26 cellular contexts compared by ENCODE assay signal in the genomic region with DNA sequence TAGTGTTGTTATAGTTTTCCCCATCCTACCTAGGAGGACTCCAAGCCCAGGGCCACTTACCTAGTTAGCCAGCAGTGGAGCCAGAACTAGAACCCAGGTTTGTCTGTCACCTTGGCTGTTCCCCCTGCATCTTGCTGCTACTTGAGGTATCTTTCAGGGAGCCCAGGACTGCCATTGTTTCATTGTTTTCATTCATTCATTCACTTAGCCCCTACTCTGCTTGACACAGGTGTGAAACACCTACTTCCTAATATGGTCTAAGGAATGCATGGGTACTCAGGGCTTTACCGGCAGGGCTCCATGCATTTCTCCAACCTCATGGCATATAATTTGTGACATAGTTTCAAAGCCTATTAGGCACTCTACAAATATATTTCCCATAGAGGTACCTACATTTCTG.
DNase-seq lines count a peak whose midpoint lies in the region; ATAC-seq, FAIRE-seq and TF ChIP-seq lines count a peak whose summit lies in the region.
"Had no signal": no experiment of that assay in that cellular context is flagged by ENCODE, and none has a peak within 500 bp of the region (broad histone marks: within the 10 kb centered on the region; RNA-seq: fewer than 3 reads in every experiment).

No MANE protein-coding gene starts in this region.

- peaks cover 8% of the 10 kb centered on the region; the same call in 1 of the 2 replicates for H3K9me3 Mint-ChIP-seq in WTC11
- H3K9me3 Mint-ChIP-seq in endodermal cell: no peaks in the 10 kb centered on the region
- H3K9me3 Mint-ChIP-seq: CD4-positive, alpha-beta T cell; CD8-positive, alpha-beta memory T cell had no signal

- H3K9ac ChIP-seq in endodermal cell (ENCODE audit: extremely low read depth, low read length, poor library complexity, severe bottlenecking): no peak overlapping the region
- no peak overlapping the region for H3K9ac ChIP-seq in mesendoderm (ENCODE audit: low read length)
- H3K9ac ChIP-seq: BLaER1 treated with 17β-estradiol and CSF1 and Interleukin-3, amounts not matched to agents 10 nM and 100 nM; GM23248 had no signal

- FAIRE-seq in frontal cortex (lab: Jason Lieb, UNC): no peak
- FAIRE-seq: A549, GM12891, GM18507, H54 had no signal

- H3K27me3 Mint-ChIP-seq in WTC11 (ENCODE audit: low read depth): no peaks in the 10 kb centered on the region
- H3K27me3 Mint-ChIP-seq in endodermal cell (ENCODE audit: insufficient read depth): no peaks in the 10 kb centered on the region
- H3K27me3 Mint-ChIP-seq: CD4-positive, alpha-beta T cell; CD8-positive, alpha-beta memory T cell had no signal

- no peaks in the 10 kb centered on the region for H3K36me3 ChIP-seq in H7 (replicated peaks; ENCODE audit: control insufficient read depth, insufficient read depth, low read length)
- peaks cover 63% of the 10 kb centered on the region for H3K36me3 ChIP-seq in endodermal cell (ENCODE audit: control insufficient read depth, insufficient read depth, low read length)
- no peaks in the 10 kb centered on the region for H3K36me3 ChIP-seq in mesendoderm (ENCODE audit: control insufficient read depth, insufficient read depth, low read length)
- H3K36me3 ChIP-seq in Peyer's patch: peaks cover 0 to 42% (median 0%) of the 10 kb centered on the region in 3 donors

- CTCF ChIA-PET in WTC11 (lab: Charles Lee): no interaction called here

- H3K36me3 Mint-ChIP-seq in WTC11 (peaks cover 23% of the 10 kb centered on the region), endodermal cell (ENCODE audit: low read depth) (peaks cover 83% of the 10 kb centered on the region)
- H3K36me3 Mint-ChIP-seq: CD14-positive monocyte; CD8-positive, alpha-beta memory T cell had no signal

- H3K4me2 ChIP-seq in mesendoderm (ENCODE audit: low read length): no peak overlapping the region
- H3K4me2 ChIP-seq: A549; BLaER1 treated with 17β-estradiol and CSF1 and Interleukin-3, amounts not matched to agents 10 nM and 100 nM had no signal

- TF ChIP-seq CTCF in WTC11 (IDR thresholded peaks at IDR 0.05) (no peak), endodermal cell (conservative IDR thresholded peaks at IDR 0.05) (no peak), Peyer's patch (IDR thresholded peaks at IDR 0.05) (no peak)

- POLR2A ChIA-PET in WTC11 (lab: Charles Lee): no interaction called here

- peak overlapping the region; percentile 65 for H3K56ac ChIP-seq in mesendoderm (ENCODE audit: low read length)

- H3K4me1 ChIP-seq in endodermal cell (ENCODE audit: control insufficient read depth, insufficient read depth, low read length) (peaks cover 3% of the 10 kb centered on the region), mesendoderm (ENCODE audit: control insufficient read depth, low read depth, low read length) (peaks cover 7% of the 10 kb centered on the region), Peyer's patch (no peaks in the 10 kb centered on the region)

- H3K4ac ChIP-seq in mesendoderm (ENCODE audit: low read depth, low read length): no peak overlapping the region

- H2BK120ac ChIP-seq in mesendoderm (ENCODE audit: low read depth, low read length): no peak overlapping the region

- H3K79me1 ChIP-seq in mesendoderm (ENCODE audit: low read length): no peaks in the 10 kb centered on the region

- TF ChIP-seq POLR2A in Peyer's patch (IDR thresholded peaks at IDR 0.05): no peak

- no peaks in the 10 kb centered on the region for H3K79me2 ChIP-seq in mesendoderm (ENCODE audit: control insufficient read depth, insufficient read depth, low read length)

- no peak overlapping the region for H4K8ac ChIP-seq in mesendoderm (ENCODE audit: low read depth, low read length)

- H3K23ac ChIP-seq in mesendoderm (ENCODE audit: low read length): peak overlapping the region; percentile 53

- H3K27me3 ChIP-seq in H7 (ENCODE audit: control insufficient read depth, insufficient read depth, low read length) (no peaks in the 10 kb centered on the region), endodermal cell (ENCODE audit: control insufficient read depth, insufficient read depth, low read length, poor library complexity, severe bottlenecking) (no peaks in the 10 kb centered on the region), mesendoderm (ENCODE audit: insufficient read depth, low read length, poor library complexity) (no peaks in the 10 kb centered on the region), Peyer's patch (no peaks in the 10 kb centered on the region)
- H3K27me3 ChIP-seq: BE2C; BLaER1 treated with 17β-estradiol and CSF1 and Interleukin-3, amounts not matched to agents 10 nM and 100 nM had no signal

- H3K27ac Mint-ChIP-seq in WTC11 (peak overlapping the region; percentile 60; the same call in 1 of the 2 replicates), endodermal cell (no peak overlapping the region)
- H3K27ac Mint-ChIP-seq: CD14-positive monocyte; CD4-positive, alpha-beta T cell; CD8-positive, alpha-beta memory T cell had no signal

- no peak overlapping the region for H3K18ac ChIP-seq in mesendoderm (ENCODE audit: low read length)

- H3K27ac ChIP-seq in endodermal cell (ENCODE audit: low read depth, low read length): no peak overlapping the region
- H3K27ac ChIP-seq in mesendoderm (ENCODE audit: low read depth, low read length): no peak overlapping the region
- H3K27ac ChIP-seq in Peyer's patch: no peak overlapping the region
- H3K27ac ChIP-seq: A549; BLaER1 treated with 17β-estradiol and CSF1 and Interleukin-3, amounts not matched to agents 10 nM and 100 nM; GM23248 had no signal

- peak; percentile 62 for DNase-seq in H7
- no peak for DNase-seq in WTC11 (ENCODE audit: low spot score)
- peak; percentile 80 for DNase-seq in endodermal cell
- peak; percentile 82 for DNase-seq in mesendoderm
- DNase-seq in frontal cortex (ENCODE audit: low spot score in 2 of 2): no peak
- DNase-seq in SHP77 treated with DMSO at 0.1 percent for 48 hours (lab: John Stamatoyannopoulos, UW): no peak
- no peak for DNase-seq in Peyer's patch
- DNase-seq in T-helper 2 cell: no peak
- DNase-seq: 8988T; ACHN; AML-193; BE2C; Calu3; CD4-positive, alpha-beta T cell; CD8-positive, alpha-beta memory T cell; DMS53; DMS79 treated with DMSO at 0.1 percent for 48 hours; GF-D8; GM23248 had no signal

- H3K4me3 ChIP-seq in H7 (ENCODE audit: insufficient read depth, low read depth, low read length) (no peak overlapping the region), endodermal cell (ENCODE audit: low read length) (no peak overlapping the region), mesendoderm (ENCODE audit: low read length) (no peak overlapping the region), Peyer's patch (no peak overlapping the region)
- H3K4me3 ChIP-seq: A549; BLaER1 treated with 17β-estradiol and CSF1 and Interleukin-3, amounts not matched to agents 10 nM and 100 nM; GM23248 had no signal

- H3K9me3 ChIP-seq in endodermal cell (ENCODE audit: control insufficient read depth, low read length) (no peaks in the 10 kb centered on the region), Peyer's patch (no peaks in the 10 kb centered on the region)
- H3K9me3 ChIP-seq: A549; BE2C; BLaER1 treated with 17β-estradiol and CSF1 and Interleukin-3, amounts not matched to agents 10 nM and 100 nM had no signal

- H4K5ac ChIP-seq in mesendoderm (ENCODE audit: low read length): no peak overlapping the region

- H2BK15ac ChIP-seq in mesendoderm (replicated peaks; ENCODE audit: low read depth): no peak overlapping the region

- peak overlapping the region; percentile 92 for H2BK5ac ChIP-seq in mesendoderm (ENCODE audit: low read length)

- H3K4me3 Mint-ChIP-seq in WTC11 (no peak overlapping the region), endodermal cell (no peak overlapping the region)
- H3K4me3 Mint-ChIP-seq: CD14-positive monocyte; CD4-positive, alpha-beta T cell; CD8-positive, alpha-beta memory T cell had no signal

- peak; percentile 93 for ATAC-seq in WTC11
- ATAC-seq: A549, HCT116 had no signal

- H3K4me1 Mint-ChIP-seq in WTC11 (peaks cover 19% of the 10 kb centered on the region), endodermal cell (peaks cover 27% of the 10 kb centered on the region)
- H3K4me1 Mint-ChIP-seq: CD8-positive, alpha-beta memory T cell had no signal

- peak overlapping the region; percentile 57 for H2AK5ac ChIP-seq in mesendoderm (ENCODE audit: low read length)

- 41 to 60% methylated on average over 1 of the region's 1 CpG for WGBS in endodermal cell (ENCODE audit: insufficient coverage in 1 of 2, insufficient read length in 1 of 2), 2 experiments
- no CpG with 5 or more reads among the region's 1 CpG for WGBS in mesendoderm (ENCODE audit: extremely low coverage, insufficient coverage, low lambda C conversion rate)

TF ChIP-seq in WTC11, 78 proteins besides CTCF, POLR2A, EP300 and RAD21:
- TF ChIP-seq, protein P1, sequence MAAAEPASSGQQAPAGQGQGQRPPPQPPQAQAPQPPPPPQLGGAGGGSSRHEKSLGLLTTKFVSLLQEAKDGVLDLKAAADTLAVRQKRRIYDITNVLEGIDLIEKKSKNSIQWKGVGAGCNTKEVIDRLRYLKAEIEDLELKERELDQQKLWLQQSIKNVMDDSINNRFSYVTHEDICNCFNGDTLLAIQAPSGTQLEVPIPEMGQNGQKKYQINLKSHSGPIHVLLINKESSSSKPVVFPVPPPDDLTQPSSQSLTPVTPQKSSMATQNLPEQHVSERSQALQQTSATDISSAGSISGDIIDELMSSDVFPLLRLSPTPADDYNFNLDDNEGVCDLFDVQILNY (CRISPR knock-in tag; IDR thresholded peaks at IDR 0.05): no peak
- TF ChIP-seq ZBTB21 (CRISPR knock-in tag; IDR thresholded peaks at IDR 0.05; ENCODE audit: borderline replicate concordance): no peak
- TF ChIP-seq, protein P2, sequence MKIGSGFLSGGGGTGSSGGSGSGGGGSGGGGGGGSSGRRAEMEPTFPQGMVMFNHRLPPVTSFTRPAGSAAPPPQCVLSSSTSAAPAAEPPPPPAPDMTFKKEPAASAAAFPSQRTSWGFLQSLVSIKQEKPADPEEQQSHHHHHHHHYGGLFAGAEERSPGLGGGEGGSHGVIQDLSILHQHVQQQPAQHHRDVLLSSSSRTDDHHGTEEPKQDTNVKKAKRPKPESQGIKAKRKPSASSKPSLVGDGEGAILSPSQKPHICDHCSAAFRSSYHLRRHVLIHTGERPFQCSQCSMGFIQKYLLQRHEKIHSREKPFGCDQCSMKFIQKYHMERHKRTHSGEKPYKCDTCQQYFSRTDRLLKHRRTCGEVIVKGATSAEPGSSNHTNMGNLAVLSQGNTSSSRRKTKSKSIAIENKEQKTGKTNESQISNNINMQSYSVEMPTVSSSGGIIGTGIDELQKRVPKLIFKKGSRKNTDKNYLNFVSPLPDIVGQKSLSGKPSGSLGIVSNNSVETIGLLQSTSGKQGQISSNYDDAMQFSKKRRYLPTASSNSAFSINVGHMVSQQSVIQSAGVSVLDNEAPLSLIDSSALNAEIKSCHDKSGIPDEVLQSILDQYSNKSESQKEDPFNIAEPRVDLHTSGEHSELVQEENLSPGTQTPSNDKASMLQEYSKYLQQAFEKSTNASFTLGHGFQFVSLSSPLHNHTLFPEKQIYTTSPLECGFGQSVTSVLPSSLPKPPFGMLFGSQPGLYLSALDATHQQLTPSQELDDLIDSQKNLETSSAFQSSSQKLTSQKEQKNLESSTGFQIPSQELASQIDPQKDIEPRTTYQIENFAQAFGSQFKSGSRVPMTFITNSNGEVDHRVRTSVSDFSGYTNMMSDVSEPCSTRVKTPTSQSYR (CRISPR knock-in tag; IDR thresholded peaks at IDR 0.05): no peak

Comparison
In these comparisons a context has a peak if more than half of its experiments do, and no peak if none do; other contexts are left out.
1. DNase-seq: peak in H7 (single experiment), endodermal cell (single experiment) and mesendoderm (single experiment); none in WTC11 (single experiment), frontal cortex (0 of 2), SHP77 treated with DMSO at 0.1 percent for 48 hours (single experiment), Peyer's patch (0 of 3) and T-helper 2 cell (0 of 5).